In genomic region chr3:19149388-19149787, GRCh38 we compare ENCODE assay signal across 9 cellular contexts. TPM values are rescaled to one million over a fixed set of nuclear protein-coding genes. Genes with fewer than 3 reads are reported as not detected.
DNase-seq lines count a peak whose midpoint lies in the region; ATAC-seq and TF ChIP-seq lines count a peak whose summit lies in the region.
"Had no signal": no experiment of that assay in that cellular context is flagged by ENCODE, and none has a peak within 500 bp of the region (broad histone marks: within the 10 kb centered on the region; RNA-seq: fewer than 3 reads in every experiment).

No MANE protein-coding gene starts in this region.

- no peak for TF ChIP-seq POLR2A in breast epithelium (IDR thresholded peaks at IDR 0.05)

- H3K27ac ChIP-seq in breast epithelium = no peak overlapping the region

- H3K36me3 Mint-ChIP-seq in MCF 10A (ENCODE audit: insufficient read depth, unreplicated experiment) = no peaks in the 10 kb centered on the region

- in situ Hi-C loops in SK-MEL-5 (cut with HindIII; ENCODE audit: low pct_unique_long_range_greater_than_20kb, low sequenced_read_pairs) = no loop called here

- no peaks in the 10 kb centered on the region for H3K36me3 ChIP-seq in breast epithelium

- H3K9me3 ChIP-seq in breast epithelium = no peaks in the 10 kb centered on the region

- H3K27ac Mint-ChIP-seq in MCF 10A (ENCODE audit: low read depth, unreplicated experiment) = no peak overlapping the region

- H3K4me1 Mint-ChIP-seq in MCF 10A (ENCODE audit: insufficient read depth, unreplicated experiment) = peaks cover 6% of the 10 kb centered on the region

- no peaks in the 10 kb centered on the region for H3K27me3 ChIP-seq in breast epithelium

- peak overlapping the region in 1 of 3 donors; percentile 67 for H3K4me3 ChIP-seq in breast epithelium
- H3K4me3 ChIP-seq in fibroblast of villous mesenchyme (ENCODE audit: low read depth, low read length) = no peak overlapping the region

- CTCF ChIA-PET in MCF 10A (lab: Yijun Ruan, JAX) = interaction anchor here (0.6 to 0.9 kb wide), 4 partner anchors 11 to 731 kb away, joined by 3 to 5 read pairs (median 3); no protein-coding TSS in a partner anchor

- TF ChIP-seq CTCF in MCF 10A (IDR thresholded peaks at IDR 0.05; ENCODE audit: unreplicated experiment) (no peak), breast epithelium (IDR thresholded peaks at IDR 0.05) (no peak), fibroblast of villous mesenchyme (IDR thresholded peaks at IDR 0.05; ENCODE audit: insufficient read depth, low read depth, low read length) (no peak)

- H3K4me3 Mint-ChIP-seq in MCF 10A (ENCODE audit: unreplicated experiment) = no peak overlapping the region

- no peaks in the 10 kb centered on the region for H3K4me1 ChIP-seq in breast epithelium

- intact Hi-C loops in MCF 10A (cut with micrococcal nuclease) (no loop called here), breast epithelium (cut with DNase I; ENCODE audit: low total_unique reads) (loop anchor here (10.0 kb wide), 1 partner anchor 685 kb away; no protein-coding TSS in a partner anchor)

- H3K9me3 Mint-ChIP-seq in MCF 10A (ENCODE audit: unreplicated experiment) = no peaks in the 10 kb centered on the region

- POLR2A ChIA-PET in MCF 10A (lab: Yijun Ruan, JAX) = no interaction called here

- BruUV-seq in MCF 10A (replicated peaks; lab: Mats Ljungman, UMichigan) = no TSS peak

- DNase-seq in MCF 10A (ENCODE audit: unreplicated experiment) (peak; percentile 41), breast epithelium (ENCODE audit: low spot score in 2 of 2) (no peak), SK-MEL-5 (ENCODE audit: low read depth, low spot score) (peak; percentile 38), fibroblast of villous mesenchyme (ENCODE audit: low read depth) (peak; percentile 6), GM19238 (ENCODE audit: insufficient read length, low spot score) (no peak), cerebellar cortex (ENCODE audit: low spot score) (no peak)
- DNase-seq in stimulated activated naive CD8-positive, alpha-beta T cell treated with anti-CD3 and anti-CD28 coated beads, Interleukin-15, Interleukin-2, amounts not matched to agents 100 U/mL and 50 U/mL, for 24 hours = peak; percentile 37
- DNase-seq: GF-D8 had no signal

- no peak for ATAC-seq in stimulated activated naive CD8-positive, alpha-beta T cell treated with anti-CD3 and anti-CD28 coated beads, Interleukin-15, Interleukin-2, amounts not matched to agents 100 U/mL and 50 U/mL, for 24 hours
- no peak for ATAC-seq in HG03095 (IDR thresholded peaks at IDR 0.05; ENCODE audit: unreplicated experiment)

- peaks cover 30% of the 10 kb centered on the region for H3K27me3 Mint-ChIP-seq in MCF 10A (ENCODE audit: insufficient read depth, unreplicated experiment)

RNA-seq across cellular contexts. Expression of gene KCNH8, which starts 1.1 kb away (rescaled TPM):
- 0.07 TPM in 1 of 2 replicates, not detected in the other for total RNA-seq in MCF 10A (2022)
- total RNA-seq in breast epithelium = 1 to 10 TPM in 2 of 3 donors, under 1 TPM in 1; under 0.01 to 4.4 (median 1.3) TPM
- total RNA-seq in SK-MEL-5 (2014; rRNA removed; shearing (Covaris generic)) = 0.24 and 0.26 TPM in 2 replicates
- 0.28 and 0.90 TPM in 2 replicates for polyA plus RNA-seq in SK-MEL-5 (2015; cell fraction: cytosol; rRNA removed)
- polyA plus RNA-seq in SK-MEL-5 (2015; cell fraction: nucleus; rRNA removed) = 4.6 and 7.3 TPM in 2 replicates
- total RNA-seq in fibroblast of villous mesenchyme = not detected in 2 replicates

Comparison
In these comparisons a context has a peak if more than half of its experiments do, and no peak if none do; other contexts are left out.
1. DNase-seq: peak in MCF 10A (single experiment), SK-MEL-5 (single experiment), fibroblast of villous mesenchyme (single experiment) and stimulated activated naive CD8-positive, alpha-beta T cell treated with anti-CD3 and anti-CD28 coated beads, Interleukin-15, Interleukin-2, amounts not matched to agents 100 U/mL and 50 U/mL, for 24 hours (single experiment); none in breast epithelium (0 of 2), GM19238 (single experiment) and cerebellar cortex (single experiment).